In genomic region chr7:114921636-114922150, GRCh38 we compare ENCODE assay signal across 8 cellular contexts. TPM values are rescaled to one million over a fixed set of nuclear protein-coding genes. Genes with fewer than 3 reads are reported as not detected.
A peak's percentile ranks its signal among the peaks of the same experiment; 100 is the strongest.
DNase-seq lines count a peak whose midpoint lies in the region; ATAC-seq and TF ChIP-seq lines count a peak whose summit lies in the region.

Gene MDFIC, plus strand, starts transcription at chr7:114922094. Its CDS starts 940 bp downstream, at chr7:114923034.

- 31% methylated on average over 20 of the region's 21 CpGs for WGBS in esophagus muscularis mucosa

- intact Hi-C loops in esophagus muscularis mucosa (cut with DNase I), result loop anchor here (5.0 kb wide), 1 partner anchor 86 kb away; no protein-coding TSS in a partner anchor
- intact Hi-C loops in naive thymus-derived CD4-positive, alpha-beta T cell (cut with micrococcal nuclease), result loop anchor here (2.0 to 10.0 kb wide), 12 partner anchors 31 to 1987 kb away; partner anchors contain the start of genes TES (in 2 of the 2) and CAPZA2 (in 1 of the 2)

- no peaks in the 10 kb centered on the region for H3K27me3 ChIP-seq in esophagus muscularis mucosa
- no peaks in the 10 kb centered on the region for H3K27me3 ChIP-seq in naive thymus-derived CD4-positive, alpha-beta T cell (ENCODE audit: control insufficient read depth in 2 of 2, insufficient read depth in 2 of 2, low read length in 2 of 2)

- no peaks in the 10 kb centered on the region for H3K9me3 ChIP-seq in esophagus muscularis mucosa
- no peaks in the 10 kb centered on the region for H3K9me3 ChIP-seq in naive thymus-derived CD4-positive, alpha-beta T cell (ENCODE audit: control insufficient read depth in 2 of 3, low read length in 3 of 3)

- H3K27me3 Mint-ChIP-seq in activated CD4-positive, alpha-beta memory T cell treated with anti-CD3 and anti-CD28 coated beads, Interleukin-2, amount 10 ng/mL, durations not matched to agents 7 days and 5 days, result no peaks in the 10 kb centered on the region
- H3K27me3 Mint-ChIP-seq in naive thymus-derived CD4-positive, alpha-beta T cell, result no peaks in the 10 kb centered on the region

- no peak for TF ChIP-seq CTCF in esophagus muscularis mucosa (IDR thresholded peaks at IDR 0.05)

- H3K4me1 Mint-ChIP-seq in activated CD4-positive, alpha-beta memory T cell treated with anti-CD3 and anti-CD28 coated beads, Interleukin-2, amount 10 ng/mL, durations not matched to agents 7 days and 5 days, result peaks cover 51% of the 10 kb centered on the region
- H3K4me1 Mint-ChIP-seq in naive thymus-derived CD4-positive, alpha-beta T cell, result peaks cover 24 to 53% (median 46%) of the 10 kb centered on the region in 7 donors

- no peaks in the 10 kb centered on the region for H3K9me3 Mint-ChIP-seq in activated CD4-positive, alpha-beta memory T cell treated with anti-CD3 and anti-CD28 coated beads, Interleukin-2, amount 10 ng/mL, durations not matched to agents 7 days and 5 days
- no peaks in the 10 kb centered on the region for H3K9me3 Mint-ChIP-seq in naive thymus-derived CD4-positive, alpha-beta T cell

- CTCF ChIA-PET in activated CD4-positive, alpha-beta memory T cell treated with anti-CD3 and anti-CD28 coated beads, Interleukin-2, amount 10 ng/mL, durations not matched to agents 7 days and 5 days (lab: Charles Lee), result interaction anchor here (0.7 to 4.8 kb wide), 5 partner anchors 27 to 427 kb away, joined by 3 to 25 read pairs (median 3); no protein-coding TSS in a partner anchor
- CTCF ChIA-PET in naive thymus-derived CD4-positive, alpha-beta T cell (lab: Charles Lee), result no interaction called here

- TF ChIP-seq EP300 in esophagus muscularis mucosa (IDR thresholded peaks at IDR 0.05), result no peak

- peak within 1 kb of the TSS; percentile 99 for H3K27ac Mint-ChIP-seq in activated CD4-positive, alpha-beta memory T cell treated with anti-CD3 and anti-CD28 coated beads, Interleukin-2, amount 10 ng/mL, durations not matched to agents 7 days and 5 days
- peak within 1 kb of the TSS; percentile 86 to 97 (median 93) for H3K27ac Mint-ChIP-seq in naive thymus-derived CD4-positive, alpha-beta T cell

- H3K36me3 ChIP-seq in esophagus muscularis mucosa, result no peaks in the 10 kb centered on the region
- H3K36me3 ChIP-seq in naive thymus-derived CD4-positive, alpha-beta T cell (ENCODE audit: control insufficient read depth in 2 of 3, insufficient read depth in 3 of 3, low read length in 3 of 3), result peaks cover 0 to 4% (median 0%) of the 10 kb centered on the region in 3 experiments

- H3K36me3 Mint-ChIP-seq in activated CD4-positive, alpha-beta memory T cell treated with anti-CD3 and anti-CD28 coated beads, Interleukin-2, amount 10 ng/mL, durations not matched to agents 7 days and 5 days (ENCODE audit: low read depth), result peaks cover 29% of the 10 kb centered on the region
- H3K36me3 Mint-ChIP-seq in naive thymus-derived CD4-positive, alpha-beta T cell, result peaks cover 0 to 13% (median 0%) of the 10 kb centered on the region in 5 donors

- ATAC-seq in naive thymus-derived CD4-positive, alpha-beta T cell, result no peak
- no peak for ATAC-seq in GM19395 (IDR thresholded peaks at IDR 0.05; ENCODE audit: unreplicated experiment)

- peak within 1 kb of the TSS; percentile 99 for H3K4me3 Mint-ChIP-seq in activated CD4-positive, alpha-beta memory T cell treated with anti-CD3 and anti-CD28 coated beads, Interleukin-2, amount 10 ng/mL, durations not matched to agents 7 days and 5 days
- H3K4me3 Mint-ChIP-seq in naive thymus-derived CD4-positive, alpha-beta T cell, result peak within 1 kb of the TSS; percentile 85 to 99 (median 92)

- TF ChIP-seq POLR2A in esophagus muscularis mucosa (IDR thresholded peaks at IDR 0.05; ENCODE audit: low read depth), result no peak

- DNase-seq in HuH-7 (ENCODE audit: low spot score), result peak; percentile 71
- DNase-seq in activated CD4-positive, alpha-beta memory T cell treated with anti-CD3 and anti-CD28 coated beads, Interleukin-2, amount 10 ng/mL, durations not matched to agents 7 days and 5 days, result peak; percentile 52
- DNase-seq in esophagus muscularis mucosa (ENCODE audit: extremely low spot score), result no peak
- no peak for DNase-seq in naive thymus-derived CD4-positive, alpha-beta T cell
- no peak for DNase-seq in NAMALWA (ENCODE audit: low spot score)
- DNase-seq in hepatic stellate cell (ENCODE audit: low spot score), result no peak
- DNase-seq in NCI-H1436 treated with DMSO at 0.1 percent for 48 hours (lab: John Stamatoyannopoulos, UW), result no peak

- POLR2A ChIA-PET in activated CD4-positive, alpha-beta memory T cell treated with anti-CD3 and anti-CD28 coated beads, Interleukin-2, amount 10 ng/mL, durations not matched to agents 7 days and 5 days (lab: Charles Lee), result interaction anchor here (0.7 to 7.5 kb wide), 9 partner anchors 9 to 108 kb away, joined by 3 to 309 read pairs (median 3); no protein-coding TSS in a partner anchor
- POLR2A ChIA-PET in naive thymus-derived CD4-positive, alpha-beta T cell (lab: Charles Lee), result no interaction called here

- H3K4me1 ChIP-seq in esophagus muscularis mucosa, result peaks cover 14 to 42% (median 40%) of the 10 kb centered on the region in 4 donors
- H3K4me1 ChIP-seq in naive thymus-derived CD4-positive, alpha-beta T cell (ENCODE audit: control insufficient read depth in 2 of 2, insufficient read depth in 2 of 2, low read length in 2 of 2), result peaks cover 15 to 21% of the 10 kb centered on the region in 2 donors

- H3K4me3 ChIP-seq in esophagus muscularis mucosa, result peak within 1 kb of the TSS; percentile 75 to 91 (median 88)
- peak within 1 kb of the TSS; percentile 80 for H3K4me3 ChIP-seq in naive thymus-derived CD4-positive, alpha-beta T cell (ENCODE audit: low read length)

- peak within 1 kb of the TSS; percentile 86 to 96 (median 94) for H3K27ac ChIP-seq in esophagus muscularis mucosa (replicated peaks in 1 of 4)
- H3K27ac ChIP-seq in naive thymus-derived CD4-positive, alpha-beta T cell (ENCODE audit: low read depth, low read length), result peak within 1 kb of the TSS; percentile 86

RNA-seq across cellular contexts. Expression of gene MDFIC, which starts in this region (rescaled TPM):
- 10 to 100 TPM; 85.8 to 90.7 TPM for total RNA-seq in activated CD4-positive, alpha-beta memory T cell treated with anti-CD3 and anti-CD28 coated beads, Interleukin-2, amount 10 ng/mL, durations not matched to agents 7 days and 5 days
- total RNA-seq in esophagus muscularis mucosa, result 10 to 100 TPM; 34.5 to 71.3 (median 36.5) TPM
- total RNA-seq in naive thymus-derived CD4-positive, alpha-beta T cell, result 10 to 100 TPM; 48.5 to 84.5 (median 57.0) TPM
- 10 to 100 TPM; 73.8 to 90.8 TPM for polyA plus RNA-seq in naive thymus-derived CD4-positive, alpha-beta T cell

Comparison
In these comparisons a context has a peak if more than half of its experiments do, and no peak if none do; other contexts are left out.
1. DNase-seq: peak in HuH-7 (single experiment) and activated CD4-positive, alpha-beta memory T cell treated with anti-CD3 and anti-CD28 coated beads, Interleukin-2, amount 10 ng/mL, durations not matched to agents 7 days and 5 days (single experiment); none in esophagus muscularis mucosa (single experiment), naive thymus-derived CD4-positive, alpha-beta T cell (0 of 9), NAMALWA (single experiment), hepatic stellate cell (single experiment) and NCI-H1436 treated with DMSO at 0.1 percent for 48 hours (single experiment).